ENCODE assay signal across 8 cellular contexts in genomic region chr1:40978886-40979240, GRCh38.
DNase-seq lines count a peak whose midpoint lies in the region; TF ChIP-seq lines count a peak whose summit lies in the region.

No MANE protein-coding gene starts in this region.

- peak overlapping the region; percentile 98; the same call in 1 of the 2 replicates for H3K9ac ChIP-seq in KMS-11

- DNase-seq in choroid plexus epithelial cell (ENCODE audit: low read depth), result no peak
- DNase-seq in stimulated activated CD8-positive, alpha-beta memory T cell treated with anti-CD3 and anti-CD28 coated beads, Interleukin-4, amount 100 ng/mL, for 48 hours, result no peak
- DNase-seq in islet precursor cell, result no peak
- no peak for DNase-seq in cerebellar nuclear complex (lab: John Stamatoyannopoulos, UW)
- DNase-seq in HUDEP-2 (lab: John Stamatoyannopoulos, UW; ENCODE audit: unreplicated experiment in 76 of 76), result no peak

- peaks cover 2% of the 10 kb centered on the region; the same call in 1 of the 2 replicates for H3K36me3 ChIP-seq in ACC112 (ENCODE audit: insufficient read depth, low read length)
- H3K36me3 ChIP-seq in KMS-11 (ENCODE audit: insufficient read depth), result peaks cover under 1% of the 10 kb centered on the region; the same call in 1 of the 2 replicates
- H3K36me3 ChIP-seq in muscle layer of duodenum (ENCODE audit: control insufficient read depth in 1 of 2, insufficient read depth in 2 of 2, low read length in 2 of 2), result peaks cover 0 to 3% of the 10 kb centered on the region in 2 donors

- TF ChIP-seq CTCF in KMS-11 (conservative IDR thresholded peaks at IDR 0.05; ENCODE audit: low read depth, low read length), result no peak
- no peak for TF ChIP-seq CTCF in choroid plexus epithelial cell (conservative IDR thresholded peaks at IDR 0.05; ENCODE audit: low read depth, low read length)

- peak overlapping the region; percentile 61 for H3K4me2 ChIP-seq in KMS-11

- H3K4me3 ChIP-seq in ACC112 (ENCODE audit: low read depth, low read length), result peak overlapping the region; percentile 88
- H3K4me3 ChIP-seq in KMS-11 (IDR thresholded peaks at IDR 0.05; ENCODE audit: insufficient read depth, low read depth, low read length), result no peak overlapping the region
- H3K4me3 ChIP-seq in choroid plexus epithelial cell (ENCODE audit: low read depth, low read length), result peak overlapping the region; percentile 85
- H3K4me3 ChIP-seq in muscle layer of duodenum (ENCODE audit: low read depth in 1 of 2, low read length in 2 of 2), result peak overlapping the region; percentile 63 to 67

- H3K79me2 ChIP-seq in ACC112 (ENCODE audit: control insufficient read depth, insufficient read depth, low read length, unreplicated experiment) (peaks cover 42% of the 10 kb centered on the region), KMS-11 (ENCODE audit: insufficient read depth, low read depth) (peaks cover 38% of the 10 kb centered on the region)

- H3K27me3 ChIP-seq in ACC112 (ENCODE audit: insufficient read depth, low read length) (no peaks in the 10 kb centered on the region), KMS-11 (ENCODE audit: insufficient read depth, low read depth) (no peaks in the 10 kb centered on the region), muscle layer of duodenum (ENCODE audit: low read depth, low read length) (no peaks in the 10 kb centered on the region)

- H3K9me3 ChIP-seq in muscle layer of duodenum (ENCODE audit: control insufficient read depth in 1 of 2, low read length in 2 of 2), result no peaks in the 10 kb centered on the region

- peaks cover 13% of the 10 kb centered on the region for H4K20me1 ChIP-seq in KMS-11 (ENCODE audit: insufficient read depth)

- H3K4me1 ChIP-seq in ACC112 (ENCODE audit: control insufficient read depth, insufficient read depth, low read length, unreplicated experiment) (peaks cover 35% of the 10 kb centered on the region), KMS-11 (ENCODE audit: low read depth, poor library complexity, severe bottlenecking) (peaks cover 22% of the 10 kb centered on the region), muscle layer of duodenum (ENCODE audit: control insufficient read depth in 1 of 2, insufficient read depth in 2 of 2, low read length in 2 of 2) (peaks cover 3 to 23% of the 10 kb centered on the region in 2 donors)

- peak overlapping the region; percentile 94 for H3K27ac ChIP-seq in ACC112 (ENCODE audit: low read depth, low read length)
- peak overlapping the region; percentile 97; the same call in 1 of the 2 replicates for H3K27ac ChIP-seq in KMS-11
- H3K27ac ChIP-seq in muscle layer of duodenum (ENCODE audit: low read length), result peak overlapping the region; percentile 75

- H2AFZ ChIP-seq in ACC112 (ENCODE audit: low read length, unreplicated experiment) (peak overlapping the region; percentile 97), KMS-11 (ENCODE audit: low read depth) (peak overlapping the region; percentile 98)
